Comparison of ENCODE assay signal across 27 cellular contexts in the genomic region with DNA sequence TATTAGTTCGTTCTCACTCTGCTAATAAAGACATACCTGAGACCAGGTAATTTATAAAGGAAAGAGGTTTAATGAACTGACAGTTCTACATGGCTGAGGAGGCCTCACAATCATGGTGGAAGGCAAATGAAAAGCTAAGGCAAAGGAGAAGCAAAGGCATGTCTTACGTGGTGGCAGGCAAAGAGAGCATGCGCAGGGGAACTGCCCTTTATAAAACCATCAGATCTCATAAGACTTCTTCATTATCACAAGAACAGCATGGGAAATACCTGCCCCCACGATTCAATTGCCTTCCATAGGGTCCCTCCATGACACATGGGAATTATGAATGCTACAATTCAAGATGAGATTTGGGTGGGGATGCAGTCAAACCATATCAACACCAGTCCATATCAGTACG.
"Had no signal": no experiment of that assay in that cellular context is flagged by ENCODE, and none has a peak within 500 bp of the region (broad histone marks: within the 10 kb centered on the region; RNA-seq: fewer than 3 reads in every experiment).

No MANE protein-coding gene starts in this region.

- H3K27ac ChIP-seq: stomach, suprapubic skin, testis, thoracic aorta, thyroid gland, tibial artery, tibial nerve, transverse colon, upper lobe of left lung, upper lobe of right lung, uterus, vagina had no signal

- ATAC-seq: stimulated activated effector memory CD8-positive, alpha-beta T cell treated with anti-CD3 and anti-CD28 coated beads, Interleukin-12 subunit alpha, Interleukin-12 subunit beta, amount 100 ng/mL, for 72 hours; stimulated activated memory B cell treated with anti-CD40 and anti-IgM and Interleukin-4, amounts not matched to agents 10 μg/mL and 1 μg/mL and 100 μg/mL, for 72 hours; stimulated activated naive B cell treated with anti-CD40 and anti-IgM and Interleukin-4, amounts not matched to agents 10 μg/mL and 1 μg/mL and 100 μg/mL, for 72 hours; stimulated activated naive CD8-positive, alpha-beta T cell treated with anti-CD3 and anti-CD28 coated beads, Interleukin-15, amount 100 ng/mL, for 72 hours; stimulated activated naive CD8-positive, alpha-beta T cell treated with anti-CD3 and anti-CD28 coated beads, Interleukin-15, Interleukin-2, amounts not matched to agents 100 U/mL and 50 U/mL, for 24 hours; upper lobe of right lung had no signal

- H3K27me3 ChIP-seq: stomach, suprapubic skin, testis, thyroid gland, tibial artery, tibial nerve, transverse colon, upper lobe of left lung, upper lobe of right lung, uterus, vagina had no signal

- FAIRE-seq: urothelium cell line had no signal

- H3K4me3 ChIP-seq: stomach, suprapubic skin, testis, thoracic aorta, thyroid gland, tibial artery, tibial nerve, transverse colon, upper lobe of left lung, upper lobe of right lung, uterus, vagina had no signal

- DNase-seq: stimulated activated CD4-positive, alpha-beta T cell treated with anti-CD3 and anti-CD28 coated beads, Interleukin-2, amount 100 ng/mL, for 48 hours; stimulated activated CD4-positive, alpha-beta T cell treated with anti-CD3 and anti-CD28 coated beads, Interleukin-4, amount 100 ng/mL, for 1 hour; stimulated activated CD4-positive, alpha-beta T cell treated with anti-CD3 and anti-CD28 coated beads, Interleukin-4, amount 100 ng/mL, for 24 hours; stimulated activated CD4-positive, alpha-beta T cell treated with anti-CD3 and anti-CD28 coated beads, Interleukin-4, amount 100 ng/mL, for 4 hours; stimulated activated CD8-positive, alpha-beta memory T cell treated with anti-CD3 and anti-CD28 coated beads, Interleukin-4, amount 100 ng/mL, for 48 hours; stimulated activated naive B cell treated with anti-CD40 and anti-IgM and Interleukin-4, amounts not matched to agents 10 μg/mL and 1 μg/mL and 100 μg/mL, for 72 hours; stimulated activated naive CD4-positive, alpha-beta T cell; stimulated activated naive CD4-positive, alpha-beta T cell treated with Interleukin-2 at 50 U/mL for 16 hours; stimulated activated naive CD8-positive, alpha-beta T cell treated with anti-CD3 and anti-CD28 coated beads, Interleukin-15, amount 100 ng/mL, for 72 hours; stimulated activated naive CD8-positive, alpha-beta T cell treated with anti-CD3 and anti-CD28 coated beads, Interleukin-15, Interleukin-2, amounts not matched to agents 100 U/mL and 50 U/mL, for 24 hours; stomach; substantia nigra; testis; thyroid gland; tibial artery; transverse colon; trophoblast cell; upper lobe of left lung; upper lobe of right lung; uterus had no signal

- H3K9me3 ChIP-seq: stomach, suprapubic skin, testis, thoracic aorta, thyroid gland, tibial artery, tibial nerve, transverse colon, upper lobe of left lung, upper lobe of right lung, uterus, vagina had no signal

- H3K4me1 ChIP-seq: stomach, suprapubic skin, thyroid gland, tibial artery, upper lobe of left lung, upper lobe of right lung, uterus, vagina had no signal

- H3K36me3 ChIP-seq: stomach, suprapubic skin, thoracic aorta, thyroid gland, tibial artery, tibial nerve, transverse colon, upper lobe of left lung, upper lobe of right lung, uterus, vagina had no signal
